Comparison of ENCODE assay signal across 8 cellular contexts in the genomic region with DNA sequence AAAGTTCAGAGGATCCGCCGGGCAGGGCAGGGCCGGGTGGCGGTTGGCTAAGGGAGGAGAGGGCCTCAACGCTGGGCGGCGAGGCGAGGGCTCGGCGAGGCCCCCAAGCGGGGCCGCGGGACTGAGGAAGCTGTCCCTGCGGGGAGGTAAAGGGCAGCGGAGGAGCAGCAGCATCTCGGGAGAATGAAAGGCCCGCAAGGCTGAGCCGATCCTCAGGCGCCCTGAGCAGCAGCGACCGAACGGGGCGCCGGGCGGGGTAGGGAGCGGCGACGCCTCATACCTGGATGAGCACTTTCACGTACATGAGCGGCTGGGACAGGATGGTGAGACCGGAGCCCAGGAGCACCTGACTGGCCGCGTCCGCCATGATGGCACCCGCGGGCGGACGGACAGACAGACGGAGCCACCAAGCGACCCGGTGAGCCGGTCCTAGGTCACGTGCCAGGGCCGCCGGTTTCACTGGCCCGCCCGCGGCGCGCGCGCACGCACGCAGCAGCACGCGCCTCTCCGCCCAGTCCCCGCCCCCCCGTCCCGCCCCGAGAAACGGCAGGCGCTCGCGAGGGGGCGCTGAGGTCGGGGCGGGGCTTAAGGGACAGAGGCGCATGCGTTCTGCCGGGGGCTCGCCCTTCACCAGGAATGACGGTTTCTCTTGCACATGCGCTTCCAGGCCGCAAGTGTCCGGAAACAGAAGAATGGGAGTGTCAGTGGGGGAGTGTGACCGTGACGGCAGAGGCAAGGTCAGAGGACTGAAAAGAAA. TPM values are rescaled to one million over a fixed set of nuclear protein-coding genes. Genes with fewer than 3 reads are reported as not detected.
DNase-seq lines count a peak whose midpoint lies in the region; ATAC-seq and TF ChIP-seq lines count a peak whose summit lies in the region.

TSS of gene MTCH2 (minus strand) at position 461 of the 757 bp plus-strand sequence. CDS start at position 367, 94 bp downstream.

- ATAC-seq in GM21576 (IDR thresholded peaks at IDR 0.05; ENCODE audit: unreplicated experiment): peak; percentile 92

- peaks cover 8 to 13% of the 10 kb centered on the region in 2 donors for H3K36me3 ChIP-seq in mucosa of rectum (ENCODE audit: control insufficient read depth in 2 of 2, insufficient read depth in 2 of 2, low read length in 2 of 2)

- no peak for TF ChIP-seq CTCF in epithelial cell of proximal tubule (conservative IDR thresholded peaks at IDR 0.05; ENCODE audit: low read depth, low read length)

- peak within 1 kb of the TSS; percentile 89 to 98 for H3K9ac ChIP-seq in mucosa of rectum (ENCODE audit: low read depth in 1 of 2, low read length in 2 of 2)

- TF ChIP-seq EP300 in Ishikawa (IDR thresholded peaks at IDR 0.05; ENCODE audit: borderline replicate concordance): no peak

- no peaks in the 10 kb centered on the region for H3K9me3 ChIP-seq in mucosa of rectum (ENCODE audit: control insufficient read depth in 2 of 2, low read length in 2 of 2)

- H3K4me3 ChIP-seq in epithelial cell of proximal tubule (ENCODE audit: low read depth, low read length): peak within 1 kb of the TSS; percentile 94
- peak within 1 kb of the TSS; percentile 93 to 99 for H3K4me3 ChIP-seq in mucosa of rectum (ENCODE audit: low read length in 2 of 2)

- no peaks in the 10 kb centered on the region for H3K27me3 ChIP-seq in mucosa of rectum (ENCODE audit: control insufficient read depth in 2 of 2, insufficient read depth in 2 of 2, low read length in 2 of 2)

- no peak for TF ChIP-seq RAD21 in Ishikawa (IDR thresholded peaks at IDR 0.05; ENCODE audit: low read depth)

- H3K4me1 ChIP-seq in mucosa of rectum (ENCODE audit: control insufficient read depth in 2 of 2, insufficient read depth in 2 of 2, low read length in 2 of 2): peaks cover 9 to 12% of the 10 kb centered on the region in 2 donors

- peak within 1 kb of the TSS; percentile 94 to 97 for H3K27ac ChIP-seq in mucosa of rectum (ENCODE audit: low read depth in 2 of 2, low read length in 2 of 2)

- DNase-seq in DMS114 treated with DMSO at 0.1 percent for 48 hours (lab: John Stamatoyannopoulos, UW; ENCODE audit: unreplicated experiment) (peak; percentile 88), OCI-M2 (lab: John Stamatoyannopoulos, UW; ENCODE audit: unreplicated experiment) (peak; percentile 52), activated T-cell treated with anti-CD3 and anti-CD28 coated beads for 48 hours (ENCODE audit: low read depth) (peak; percentile 95), epithelial cell of proximal tubule (ENCODE audit: low read depth) (peak; percentile 72)
- DNase-seq in stimulated activated CD8-positive, alpha-beta memory T cell treated with anti-CD3 and anti-CD28 coated beads, Interleukin-4, amount 100 ng/mL, for 48 hours: peak; percentile 97

TF ChIP-seq in Ishikawa, 13 proteins besides CTCF, POLR2A, EP300 and RAD21:
- TF ChIP-seq TAF1 (IDR thresholded peaks at IDR 0.05; ENCODE audit: low read depth): peak; percentile 95
- TF ChIP-seq EGR1 (IDR thresholded peaks at IDR 0.05): no peak
- no peak for TF ChIP-seq FOXM1 (IDR thresholded peaks at IDR 0.05; ENCODE audit: borderline replicate concordance, low read depth)
- TF ChIP-seq REST (IDR thresholded peaks at IDR 0.05; ENCODE audit: low read depth): no peak
- TF ChIP-seq TEAD4 (IDR thresholded peaks at IDR 0.05): no peak
- TF ChIP-seq, protein P1, sequence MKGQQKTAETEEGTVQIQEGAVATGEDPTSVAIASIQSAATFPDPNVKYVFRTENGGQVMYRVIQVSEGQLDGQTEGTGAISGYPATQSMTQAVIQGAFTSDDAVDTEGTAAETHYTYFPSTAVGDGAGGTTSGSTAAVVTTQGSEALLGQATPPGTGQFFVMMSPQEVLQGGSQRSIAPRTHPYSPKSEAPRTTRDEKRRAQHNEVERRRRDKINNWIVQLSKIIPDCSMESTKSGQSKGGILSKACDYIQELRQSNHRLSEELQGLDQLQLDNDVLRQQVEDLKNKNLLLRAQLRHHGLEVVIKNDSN (IDR thresholded peaks at IDR 0.05): peak; percentile 96
- 0 out of 2 replicates have a peak, but pooled peaks have one; percentile 34 for TF ChIP-seq ZBTB7A (IDR thresholded peaks at IDR 0.05; ENCODE audit: low read depth)
- TF ChIP-seq, protein P2, sequence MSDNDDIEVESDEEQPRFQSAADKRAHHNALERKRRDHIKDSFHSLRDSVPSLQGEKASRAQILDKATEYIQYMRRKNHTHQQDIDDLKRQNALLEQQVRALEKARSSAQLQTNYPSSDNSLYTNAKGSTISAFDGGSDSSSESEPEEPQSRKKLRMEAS (IDR thresholded peaks at IDR 0.05): peak; percentile 88
- TF ChIP-seq CREB1 (IDR thresholded peaks at IDR 0.05; ENCODE audit: low read depth): no peak
- TF ChIP-seq TCF12 (IDR thresholded peaks at IDR 0.05; ENCODE audit: low read depth): peak; percentile 72; the same call in 1 of the 2 replicates
- TF ChIP-seq YY1 (IDR thresholded peaks at IDR 0.05; ENCODE audit: low read depth): peak; percentile 93
- no peak for TF ChIP-seq CEBPB (IDR thresholded peaks at IDR 0.05)
- no peak for TF ChIP-seq NFIC (IDR thresholded peaks at IDR 0.05)

RNA-seq across cellular contexts. Expression of gene MTCH2, which starts in this region (rescaled TPM):
- 153 and 160 TPM in 2 replicates for total RNA-seq in epithelial cell of proximal tubule

Comparison
In these comparisons a context has a peak if more than half of its experiments do, and no peak if none do; other contexts are left out.
1. Peak in every context shown above with its lines: DNase-seq, ATAC-seq, H3K4me3 ChIP-seq and H3K27ac ChIP-seq.